ENCODE assay signal across 21 cellular contexts in the genomic region with DNA sequence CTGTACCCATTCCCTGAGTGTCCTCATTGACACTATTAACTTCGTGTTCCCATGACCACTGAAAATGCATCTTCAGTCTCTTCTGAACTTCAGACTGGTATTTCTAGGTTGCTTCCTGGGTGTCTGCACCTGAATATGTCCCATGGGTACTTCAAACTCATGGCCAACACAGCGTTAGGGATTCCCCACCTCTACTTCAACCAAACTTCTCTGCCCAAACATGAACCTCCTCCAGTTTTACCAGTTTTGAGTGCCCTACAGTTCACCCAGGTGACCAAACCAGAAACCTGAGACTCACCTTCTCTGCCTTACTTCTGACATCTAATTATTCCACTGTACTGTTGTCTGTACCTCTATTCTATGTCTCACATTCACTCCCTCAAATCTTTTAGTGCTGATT.
DNase-seq lines count a peak whose midpoint lies in the region; ATAC-seq and TF ChIP-seq lines count a peak whose summit lies in the region.
"Had no signal": no experiment of that assay in that cellular context is flagged by ENCODE, and none has a peak within 500 bp of the region (broad histone marks: within the 10 kb centered on the region; RNA-seq: fewer than 3 reads in every experiment).

No MANE protein-coding gene starts in this region.

- no peaks in the 10 kb centered on the region for H3K36me3 Mint-ChIP-seq in stimulated activated memory B cell treated with anti-CD40 and anti-IgM and Interleukin-4, amounts not matched to agents 10 μg/mL and 1 μg/mL and 100 μg/mL, for 72 hours
- no peaks in the 10 kb centered on the region for H3K36me3 Mint-ChIP-seq in glutamatergic neuron (ENCODE audit: unreplicated experiment)

- H3K4me3 ChIP-seq in DND-41 (ENCODE audit: low read depth in 1 of 2, low read length in 2 of 2) (no peak overlapping the region), PC-9 (0 out of 2 replicates have a peak overlapping the region, but pooled peaks have one; percentile 6)
- H3K4me3 ChIP-seq: esophagus muscularis mucosa, gastrocnemius medialis, K562, spleen had no signal

- no peaks in the 10 kb centered on the region for H3K27me3 Mint-ChIP-seq in stimulated activated memory B cell treated with anti-CD40 and anti-IgM and Interleukin-4, amounts not matched to agents 10 μg/mL and 1 μg/mL and 100 μg/mL, for 72 hours
- no peaks in the 10 kb centered on the region for H3K27me3 Mint-ChIP-seq in glutamatergic neuron (ENCODE audit: unreplicated experiment)
- H3K27me3 Mint-ChIP-seq: activated CD4-positive, alpha-beta memory T cell treated with anti-CD3 and anti-CD28 coated beads for 36 hours had no signal

- no peak for ATAC-seq in DND-41 (ENCODE audit: insufficient read depth, low read depth)
- ATAC-seq in stimulated activated memory B cell treated with anti-CD40 and anti-IgM and Interleukin-4, amounts not matched to agents 10 μg/mL and 1 μg/mL and 100 μg/mL, for 72 hours, result peak; percentile 74
- no peak for ATAC-seq in GM21619 (IDR thresholded peaks at IDR 0.05; ENCODE audit: unreplicated experiment)
- no peak for ATAC-seq in GM18873 (IDR thresholded peaks at IDR 0.05; ENCODE audit: low FRiP score, unreplicated experiment)
- ATAC-seq: gastrocnemius medialis, K562 had no signal

- H3K4me1 Mint-ChIP-seq in stimulated activated memory B cell treated with anti-CD40 and anti-IgM and Interleukin-4, amounts not matched to agents 10 μg/mL and 1 μg/mL and 100 μg/mL, for 72 hours, result peaks cover 19% of the 10 kb centered on the region
- H3K4me1 Mint-ChIP-seq in glutamatergic neuron (ENCODE audit: low read depth, unreplicated experiment), result no peaks in the 10 kb centered on the region

- H3K4me2 ChIP-seq in DND-41 (ENCODE audit: insufficient read depth, low read length) (no peak overlapping the region), PC-9 (peak overlapping the region; percentile 49)

- H3K27me3 ChIP-seq in DND-41 (ENCODE audit: insufficient read depth, low read length, poor library complexity), result no peaks in the 10 kb centered on the region
- H3K27me3 ChIP-seq in PC-9 (ENCODE audit: insufficient read depth, low read depth), result no peaks in the 10 kb centered on the region
- H3K27me3 ChIP-seq: esophagus muscularis mucosa, gastrocnemius medialis, spleen had no signal

- peaks cover 35% of the 10 kb centered on the region for H3K4me1 ChIP-seq in DND-41 (ENCODE audit: insufficient read depth, low read length)
- H3K4me1 ChIP-seq in PC-9 (replicated peaks; ENCODE audit: insufficient read depth), result peaks cover 36% of the 10 kb centered on the region

- H3K9me3 ChIP-seq in DND-41 (ENCODE audit: insufficient read depth, low read length, severe bottlenecking) (no peaks in the 10 kb centered on the region), PC-9 (ENCODE audit: insufficient read depth, low read depth) (no peaks in the 10 kb centered on the region)
- H3K9me3 ChIP-seq: esophagus muscularis mucosa, gastrocnemius medialis, spleen had no signal

- peaks cover 22% of the 10 kb centered on the region; the same call in 1 of the 2 replicates for H3F3A ChIP-seq in PC-9 (ENCODE audit: insufficient read depth, low read depth)

- H3K9me2 ChIP-seq in PC-9 (ENCODE audit: insufficient read depth), result no peaks in the 10 kb centered on the region; the same call in 1 of the 2 replicates

- 0 out of 2 replicates have a peak, but pooled peaks cover 4% of the 10 kb centered on the region for H3K79me2 ChIP-seq in DND-41 (ENCODE audit: insufficient read depth, low read length)
- no peaks in the 10 kb centered on the region for H3K79me2 ChIP-seq in PC-9 (ENCODE audit: low read depth)

- TF ChIP-seq CTCF in DND-41 (IDR thresholded peaks at IDR 0.05; ENCODE audit: borderline replicate concordance, extremely low read depth, low read length, poor library complexity, severe bottlenecking) (no peak), PC-9 (conservative IDR thresholded peaks at IDR 0.05) (no peak), glutamatergic neuron (IDR thresholded peaks at IDR 0.05; ENCODE audit: partially characterized antibody, unreplicated experiment) (no peak)

- peaks cover 19% of the 10 kb centered on the region for H3K36me3 ChIP-seq in DND-41 (ENCODE audit: insufficient read depth, low read length)
- peaks cover 4% of the 10 kb centered on the region; the same call in 1 of the 2 replicates for H3K36me3 ChIP-seq in PC-9 (ENCODE audit: low read depth)
- H3K36me3 ChIP-seq: esophagus muscularis mucosa, gastrocnemius medialis, spleen had no signal

- no peak overlapping the region for H3K27ac Mint-ChIP-seq in stimulated activated memory B cell treated with anti-CD40 and anti-IgM and Interleukin-4, amounts not matched to agents 10 μg/mL and 1 μg/mL and 100 μg/mL, for 72 hours
- H3K27ac Mint-ChIP-seq in glutamatergic neuron (ENCODE audit: unreplicated experiment), result no peak overlapping the region
- H3K27ac Mint-ChIP-seq: activated CD4-positive, alpha-beta memory T cell treated with anti-CD3 and anti-CD28 coated beads for 36 hours; CD14-positive monocyte had no signal

- H2AFZ ChIP-seq in DND-41 (ENCODE audit: low read depth, low read length) (no peak overlapping the region), PC-9 (no peak overlapping the region)

- POLR2A ChIA-PET in PC-9 (lab: Charles Lee; ENCODE audit: unreplicated experiment), result no interaction called here

- H3K4me3 Mint-ChIP-seq in stimulated activated memory B cell treated with anti-CD40 and anti-IgM and Interleukin-4, amounts not matched to agents 10 μg/mL and 1 μg/mL and 100 μg/mL, for 72 hours, result no peak overlapping the region
- H3K4me3 Mint-ChIP-seq in glutamatergic neuron (ENCODE audit: unreplicated experiment), result no peak overlapping the region
- H3K4me3 Mint-ChIP-seq: activated CD4-positive, alpha-beta memory T cell treated with anti-CD3 and anti-CD28 coated beads for 36 hours; CD14-positive monocyte had no signal

- BruUV-seq in PC-9 (replicated peaks; lab: Mats Ljungman, UMichigan), result no TSS peak

- intact Hi-C loops in PC-9 (cut with micrococcal nuclease; ENCODE audit: unreplicated experiment), result no loop called here

- CTCF ChIA-PET in PC-9 (lab: Charles Lee), result no interaction called here

- DNase-seq in DND-41 (no peak), PC-9 (peak; percentile 38 to 67), epithelial cell of prostate (ENCODE audit: low read depth, low spot score) (peak; percentile 50), glutamatergic neuron (no peak)
- DNase-seq in stimulated activated CD4-positive, alpha-beta T cell treated with anti-CD3 and anti-CD28 coated beads, Interleukin-4, amount 100 ng/mL, for 1 hour, result no peak
- DNase-seq: activated naive CD4-positive, alpha-beta T cell; activated T-cell treated with anti-CD3 and anti-CD28 coated beads for 4 hours; gastrocnemius medialis; NCI-H1436; NCI-H526 treated with DMSO at 0.1 percent for 48 hours; occipital lobe; retina; Right ventricle myocardium superior; spleen had no signal

- no peak overlapping the region for H3K9ac ChIP-seq in DND-41 (ENCODE audit: low read depth, low read length)

- H3K9me3 Mint-ChIP-seq in stimulated activated memory B cell treated with anti-CD40 and anti-IgM and Interleukin-4, amounts not matched to agents 10 μg/mL and 1 μg/mL and 100 μg/mL, for 72 hours, result no peaks in the 10 kb centered on the region
- H3K9me3 Mint-ChIP-seq in glutamatergic neuron (ENCODE audit: unreplicated experiment), result no peaks in the 10 kb centered on the region
- H3K9me3 Mint-ChIP-seq: activated CD4-positive, alpha-beta memory T cell treated with anti-CD3 and anti-CD28 coated beads for 36 hours; CD14-positive monocyte had no signal

- H4K20me1 ChIP-seq in DND-41 (ENCODE audit: insufficient read depth, low read length) (no peaks in the 10 kb centered on the region), PC-9 (ENCODE audit: insufficient read depth) (no peaks in the 10 kb centered on the region)

- H3K27ac ChIP-seq in DND-41 (ENCODE audit: low read length) (peak overlapping the region; percentile 27; the same call in 1 of the 2 replicates), PC-9 (peak overlapping the region; percentile 73), epithelial cell of prostate (peak overlapping the region; percentile 77)
- H3K27ac ChIP-seq: esophagus muscularis mucosa, gastrocnemius medialis had no signal

Comparison
In these comparisons a context has a peak if more than half of its experiments do, and no peak if none do; other contexts are left out.
1. DNase-seq: peak in PC-9 (2 of 2) and epithelial cell of prostate (single experiment); none in DND-41 (single experiment), glutamatergic neuron (single experiment) and stimulated activated CD4-positive, alpha-beta T cell treated with anti-CD3 and anti-CD28 coated beads, Interleukin-4, amount 100 ng/mL, for 1 hour (single experiment).
2. H3K27ac ChIP-seq: peak in every context shown above with its lines; median percentile 77 in epithelial cell of prostate; 73 in PC-9; 27 in DND-41.